1 cellular context compared by ENCODE assay signal in genomic region chr10:110872145-110872983, GRCh38.
TF ChIP-seq lines count a peak whose summit lies in the region.

No MANE protein-coding gene starts in this region.

TF ChIP-seq in HepG2, 621 proteins besides CTCF, POLR2A, EP300 and RAD21 (continued from another document and continues in another):
- TF ChIP-seq, protein P1, sequence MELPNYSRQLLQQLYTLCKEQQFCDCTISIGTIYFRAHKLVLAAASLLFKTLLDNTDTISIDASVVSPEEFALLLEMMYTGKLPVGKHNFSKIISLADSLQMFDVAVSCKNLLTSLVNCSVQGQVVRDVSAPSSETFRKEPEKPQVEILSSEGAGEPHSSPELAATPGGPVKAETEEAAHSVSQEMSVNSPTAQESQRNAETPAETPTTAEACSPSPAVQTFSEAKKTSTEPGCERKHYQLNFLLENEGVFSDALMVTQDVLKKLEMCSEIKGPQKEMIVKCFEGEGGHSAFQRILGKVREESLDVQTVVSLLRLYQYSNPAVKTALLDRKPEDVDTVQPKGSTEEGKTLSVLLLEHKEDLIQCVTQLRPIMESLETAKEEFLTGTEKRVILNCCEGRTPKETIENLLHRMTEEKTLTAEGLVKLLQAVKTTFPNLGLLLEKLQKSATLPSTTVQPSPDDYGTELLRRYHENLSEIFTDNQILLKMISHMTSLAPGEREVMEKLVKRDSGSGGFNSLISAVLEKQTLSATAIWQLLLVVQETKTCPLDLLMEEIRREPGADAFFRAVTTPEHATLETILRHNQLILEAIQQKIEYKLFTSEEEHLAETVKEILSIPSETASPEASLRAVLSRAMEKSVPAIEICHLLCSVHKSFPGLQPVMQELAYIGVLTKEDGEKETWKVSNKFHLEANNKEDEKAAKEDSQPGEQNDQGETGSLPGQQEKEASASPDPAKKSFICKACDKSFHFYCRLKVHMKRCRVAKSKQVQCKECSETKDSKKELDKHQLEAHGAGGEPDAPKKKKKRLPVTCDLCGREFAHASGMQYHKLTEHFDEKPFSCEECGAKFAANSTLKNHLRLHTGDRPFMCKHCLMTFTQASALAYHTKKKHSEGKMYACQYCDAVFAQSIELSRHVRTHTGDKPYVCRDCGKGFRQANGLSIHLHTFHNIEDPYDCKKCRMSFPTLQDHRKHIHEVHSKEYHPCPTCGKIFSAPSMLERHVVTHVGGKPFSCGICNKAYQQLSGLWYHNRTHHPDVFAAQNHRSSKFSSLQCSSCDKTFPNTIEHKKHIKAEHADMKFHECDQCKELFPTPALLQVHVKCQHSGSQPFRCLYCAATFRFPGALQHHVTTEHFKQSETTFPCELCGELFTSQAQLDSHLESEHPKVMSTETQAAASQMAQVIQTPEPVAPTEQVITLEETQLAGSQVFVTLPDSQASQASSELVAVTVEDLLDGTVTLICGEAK (IDR thresholded peaks at IDR 0.05), result no peak
- TF ChIP-seq, protein P1 (CRISPR knock-in tag; IDR thresholded peaks at IDR 0.05), result 0 out of 2 replicates have a peak, but pooled peaks have one; percentile 33
- TF ChIP-seq HIVEP1 (CRISPR knock-in tag; IDR thresholded peaks at IDR 0.05), result peak; percentile 61; the same call in 1 of the 2 replicates
- TF ChIP-seq ZNF777 (CRISPR knock-in tag; IDR thresholded peaks at IDR 0.05), result 0 out of 2 replicates have a peak, but pooled peaks have one; percentile 44
- peak; percentile 47; the same call in 1 of the 2 replicates for TF ChIP-seq SPEN (CRISPR knock-in tag; IDR thresholded peaks at IDR 0.05; ENCODE audit: low read depth)
- TF ChIP-seq MED1 (CRISPR knock-in tag; IDR thresholded peaks at IDR 0.05), result peak; percentile 39; the same call in 1 of the 2 replicates
- 0 out of 2 replicates have a peak, but pooled peaks have one; percentile 0 for TF ChIP-seq WIZ (CRISPR knock-in tag; IDR thresholded peaks at IDR 0.05)
- TF ChIP-seq MEIS2 (CRISPR knock-in tag; IDR thresholded peaks at IDR 0.05), result no peak; the same call in 1 of the 2 replicates
- peak; percentile 26; the same call in 1 of the 2 replicates for TF ChIP-seq SMAD1 (CRISPR knock-in tag; IDR thresholded peaks at IDR 0.05; ENCODE audit: borderline replicate concordance, low read depth)
- TF ChIP-seq ZBTB7B (CRISPR knock-in tag; IDR thresholded peaks at IDR 0.05), result peak; percentile 94
- TF ChIP-seq MAZ (IDR thresholded peaks at IDR 0.05; ENCODE audit: borderline replicate concordance, low read depth, low read length), result no peak
- TF ChIP-seq MAZ (CRISPR knock-in tag; IDR thresholded peaks at IDR 0.05; ENCODE audit: low read depth), result 0 out of 2 replicates have a peak, but pooled peaks have one; percentile 36
- 0 out of 2 replicates have a peak, but pooled peaks have one; percentile 6 for TF ChIP-seq SAFB2 (CRISPR knock-in tag; IDR thresholded peaks at IDR 0.05; ENCODE audit: borderline replicate concordance, low read depth)
- TF ChIP-seq UBTF (CRISPR knock-in tag; IDR thresholded peaks at IDR 0.05), result peak; percentile 27
- TF ChIP-seq ZNF546 (CRISPR knock-in tag; conservative IDR thresholded peaks at IDR 0.05), result peak; percentile 64
- TF ChIP-seq SRY (CRISPR knock-in tag; IDR thresholded peaks at IDR 0.05), result peak; percentile 62; the same call in 1 of the 2 replicates
- TF ChIP-seq ZFP90 (CRISPR knock-in tag; IDR thresholded peaks at IDR 0.05; ENCODE audit: borderline replicate concordance), result peak; percentile 63; the same call in 1 of the 2 replicates
- TF ChIP-seq GABPB1 (CRISPR knock-in tag; IDR thresholded peaks at IDR 0.05), result peak; percentile 86
- no peak for TF ChIP-seq SP5 (CRISPR knock-in tag; IDR thresholded peaks at IDR 0.05; ENCODE audit: borderline replicate concordance, low read depth)
- no peak for TF ChIP-seq TGIF2 (CRISPR knock-in tag; IDR thresholded peaks at IDR 0.05)
- 0 out of 2 replicates have a peak, but pooled peaks have one; percentile 51 for TF ChIP-seq IRF1 (CRISPR knock-in tag; IDR thresholded peaks at IDR 0.05; ENCODE audit: low read depth)
- TF ChIP-seq POGK (CRISPR knock-in tag; conservative IDR thresholded peaks at IDR 0.05), result peak; percentile 62; the same call in 1 of the 2 replicates
- TF ChIP-seq YEATS2 (CRISPR knock-in tag; IDR thresholded peaks at IDR 0.05; ENCODE audit: borderline replicate concordance), result 0 out of 2 replicates have a peak, but pooled peaks have one; percentile 6
- TF ChIP-seq ELF3 (CRISPR knock-in tag; IDR thresholded peaks at IDR 0.05), result peak; percentile 21; the same call in 1 of the 2 replicates
- TF ChIP-seq GATAD1 (CRISPR knock-in tag; IDR thresholded peaks at IDR 0.05), result peak; percentile 5; the same call in 1 of the 2 replicates
- peak; percentile 52 for TF ChIP-seq CEBPG (CRISPR knock-in tag; IDR thresholded peaks at IDR 0.05)
- TF ChIP-seq HOXA5 (CRISPR knock-in tag; IDR thresholded peaks at IDR 0.05), result peak; percentile 48
- peak; percentile 20; the same call in 1 of the 2 replicates for TF ChIP-seq KLF6 (CRISPR knock-in tag; IDR thresholded peaks at IDR 0.05)
- TF ChIP-seq, protein P2, sequence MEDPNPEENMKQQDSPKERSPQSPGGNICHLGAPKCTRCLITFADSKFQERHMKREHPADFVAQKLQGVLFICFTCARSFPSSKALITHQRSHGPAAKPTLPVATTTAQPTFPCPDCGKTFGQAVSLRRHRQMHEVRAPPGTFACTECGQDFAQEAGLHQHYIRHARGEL (CRISPR knock-in tag; IDR thresholded peaks at IDR 0.05), result 0 out of 2 replicates have a peak, but pooled peaks have one; percentile 20
- TF ChIP-seq, protein P3, sequence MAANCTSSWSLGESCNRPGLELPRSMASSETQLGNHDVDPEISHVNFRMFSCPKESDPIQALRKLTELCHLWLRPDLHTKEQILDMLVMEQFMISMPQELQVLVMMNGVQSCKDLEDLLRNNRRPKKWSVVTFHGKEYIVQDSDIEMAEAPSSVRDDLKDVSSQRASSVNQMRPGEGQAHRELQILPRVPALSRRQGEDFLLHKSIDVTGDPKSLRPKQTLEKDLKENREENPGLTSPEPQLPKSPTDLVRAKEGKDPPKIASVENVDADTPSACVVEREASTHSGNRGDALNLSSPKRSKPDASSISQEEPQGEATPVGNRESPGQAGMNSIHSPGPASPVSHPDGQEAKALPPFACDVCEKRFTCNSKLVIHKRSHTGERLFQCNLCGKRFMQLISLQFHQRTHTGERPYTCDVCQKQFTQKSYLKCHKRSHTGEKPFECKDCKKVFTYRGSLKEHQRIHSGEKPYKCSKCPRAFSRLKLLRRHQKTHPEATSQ (CRISPR knock-in tag; IDR thresholded peaks at IDR 0.05; ENCODE audit: borderline replicate concordance), result 0 out of 2 replicates have a peak, but pooled peaks have one; percentile 19
- peak; percentile 41; the same call in 1 of the 2 replicates for TF ChIP-seq ZNF598 (CRISPR knock-in tag; IDR thresholded peaks at IDR 0.05; ENCODE audit: borderline replicate concordance)
- no peak for TF ChIP-seq TEAD3 (CRISPR knock-in tag; optimal IDR thresholded peaks at IDR 0.05; ENCODE audit: borderline replicate concordance)
- 0 out of 2 replicates have a peak, but pooled peaks have one; percentile 14 for TF ChIP-seq ZNF790 (CRISPR knock-in tag; IDR thresholded peaks at IDR 0.05; ENCODE audit: borderline replicate concordance)
- 0 out of 2 replicates have a peak, but pooled peaks have one; percentile 35 for TF ChIP-seq RNF2 (conservative IDR thresholded peaks at IDR 0.05; ENCODE audit: low read depth)
- peak; percentile 76; the same call in 1 of the 2 replicates for TF ChIP-seq ZNF563 (CRISPR knock-in tag; IDR thresholded peaks at IDR 0.05)
- TF ChIP-seq, protein P4, sequence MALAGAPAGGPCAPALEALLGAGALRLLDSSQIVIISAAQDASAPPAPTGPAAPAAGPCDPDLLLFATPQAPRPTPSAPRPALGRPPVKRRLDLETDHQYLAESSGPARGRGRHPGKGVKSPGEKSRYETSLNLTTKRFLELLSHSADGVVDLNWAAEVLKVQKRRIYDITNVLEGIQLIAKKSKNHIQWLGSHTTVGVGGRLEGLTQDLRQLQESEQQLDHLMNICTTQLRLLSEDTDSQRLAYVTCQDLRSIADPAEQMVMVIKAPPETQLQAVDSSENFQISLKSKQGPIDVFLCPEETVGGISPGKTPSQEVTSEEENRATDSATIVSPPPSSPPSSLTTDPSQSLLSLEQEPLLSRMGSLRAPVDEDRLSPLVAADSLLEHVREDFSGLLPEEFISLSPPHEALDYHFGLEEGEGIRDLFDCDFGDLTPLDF (CRISPR knock-in tag; IDR thresholded peaks at IDR 0.05), result peak; percentile 32; the same call in 1 of the 2 replicates
- TF ChIP-seq ARID4A (CRISPR knock-in tag; IDR thresholded peaks at IDR 0.05; ENCODE audit: borderline replicate concordance), result 0 out of 2 replicates have a peak, but pooled peaks have one; percentile 12
